11 cellular contexts compared by ENCODE assay signal in genomic region chr12:51846209-51846779, GRCh38. TPM values are rescaled to one million over a fixed set of nuclear protein-coding genes. Genes with fewer than 3 reads are reported as not detected.
DNase-seq lines count a peak whose midpoint lies in the region; ATAC-seq and TF ChIP-seq lines count a peak whose summit lies in the region.
"Had no signal": no experiment of that assay in that cellular context is flagged by ENCODE, and none has a peak within 500 bp of the region (broad histone marks: within the 10 kb centered on the region; RNA-seq: fewer than 3 reads in every experiment).

No MANE protein-coding gene starts in this region.

- peaks cover 51% of the 10 kb centered on the region for H3K27me3 ChIP-seq in suprapubic skin

- H3K9me3 ChIP-seq in suprapubic skin = no peaks in the 10 kb centered on the region

- no peak for TF ChIP-seq CTCF in suprapubic skin (IDR thresholded peaks at IDR 0.05)

- no peaks in the 10 kb centered on the region for H3K36me3 Mint-ChIP-seq in activated T-cell treated with anti-CD3 and anti-CD28 coated beads, Interleukin-2, amount 50 U/mL, for 4 hours (ENCODE audit: insufficient read depth)
- no peaks in the 10 kb centered on the region for H3K36me3 Mint-ChIP-seq in activated naive CD8-positive, alpha-beta T cell treated with anti-CD3 and anti-CD28 coated beads for 36 hours
- no peaks in the 10 kb centered on the region for H3K36me3 Mint-ChIP-seq in memory B cell

- WGBS in suprapubic skin = 69% methylated on average over 16 of the region's 21 CpGs

- H3K4me1 ChIP-seq in suprapubic skin = peaks cover 43% of the 10 kb centered on the region

- intact Hi-C loops in posterior vena cava (cut with DNase I) = loop anchor here in 1 of 2 donors (5.0 kb wide), 1 partner anchor 911 kb away; no protein-coding TSS in a partner anchor

- DNase-seq in activated T-cell treated with anti-CD3 and anti-CD28 coated beads, Interleukin-2, amount 50 U/mL, for 4 hours = no peak
- no peak for DNase-seq in activated T-cell treated with anti-CD3 and anti-CD28 coated beads, Interleukin-2, amount 50 U/mL, for 1 hour
- no peak for DNase-seq in activated naive CD8-positive, alpha-beta T cell treated with anti-CD3 and anti-CD28 coated beads for 36 hours
- no peak for DNase-seq in memory B cell (ENCODE audit: low spot score in 2 of 2)
- no peak for DNase-seq in suprapubic skin (ENCODE audit: low spot score in 2 of 2)
- no peak for DNase-seq in NCI-H187 treated with DMSO at 0.1 percent for 48 hours (lab: John Stamatoyannopoulos, UW)
- no peak for DNase-seq in posterior vena cava (ENCODE audit: low spot score)
- DNase-seq: Karpas-422 had no signal

- TF ChIP-seq POLR2A in suprapubic skin (IDR thresholded peaks at IDR 0.05) = no peak

- H3K36me3 ChIP-seq in suprapubic skin = no peaks in the 10 kb centered on the region

- no peak overlapping the region for H3K27ac Mint-ChIP-seq in activated naive CD8-positive, alpha-beta T cell treated with anti-CD3 and anti-CD28 coated beads for 36 hours
- H3K27ac Mint-ChIP-seq in memory B cell = no peak overlapping the region

- no peaks in the 10 kb centered on the region for H3K9me3 Mint-ChIP-seq in activated T-cell treated with anti-CD3 and anti-CD28 coated beads, Interleukin-2, amount 50 U/mL, for 4 hours
- H3K9me3 Mint-ChIP-seq in activated naive CD8-positive, alpha-beta T cell treated with anti-CD3 and anti-CD28 coated beads for 36 hours = no peaks in the 10 kb centered on the region
- H3K9me3 Mint-ChIP-seq in memory B cell = no peaks in the 10 kb centered on the region

- peaks cover 12% of the 10 kb centered on the region for H3K4me1 Mint-ChIP-seq in activated T-cell treated with anti-CD3 and anti-CD28 coated beads, Interleukin-2, amount 50 U/mL, for 4 hours (ENCODE audit: low read depth)
- H3K4me1 Mint-ChIP-seq in activated naive CD8-positive, alpha-beta T cell treated with anti-CD3 and anti-CD28 coated beads for 36 hours = peaks cover 17% of the 10 kb centered on the region
- peaks cover 8% of the 10 kb centered on the region for H3K4me1 Mint-ChIP-seq in memory B cell

- H3K27ac ChIP-seq in suprapubic skin = no peak overlapping the region

- H3K4me3 ChIP-seq in suprapubic skin = peak overlapping the region; percentile 57

- no peak for ATAC-seq in activated T-cell treated with anti-CD3 and anti-CD28 coated beads, Interleukin-2, amount 50 U/mL, for 4 hours
- ATAC-seq in memory B cell (ENCODE audit: low read depth) (no peak), HG03175 (IDR thresholded peaks at IDR 0.05; ENCODE audit: unreplicated experiment) (no peak)

- peak overlapping the region; percentile 71 for H3K4me3 Mint-ChIP-seq in activated T-cell treated with anti-CD3 and anti-CD28 coated beads, Interleukin-2, amount 50 U/mL, for 4 hours
- H3K4me3 Mint-ChIP-seq in activated naive CD8-positive, alpha-beta T cell treated with anti-CD3 and anti-CD28 coated beads for 36 hours = peak overlapping the region; percentile 69
- H3K4me3 Mint-ChIP-seq in memory B cell = peak overlapping the region; percentile 74

- H3K27me3 Mint-ChIP-seq in activated T-cell treated with anti-CD3 and anti-CD28 coated beads, Interleukin-2, amount 50 U/mL, for 4 hours (ENCODE audit: low read depth) = peaks cover 58% of the 10 kb centered on the region
- H3K27me3 Mint-ChIP-seq in activated naive CD8-positive, alpha-beta T cell treated with anti-CD3 and anti-CD28 coated beads for 36 hours = peaks cover 54% of the 10 kb centered on the region
- peaks cover 28% of the 10 kb centered on the region for H3K27me3 Mint-ChIP-seq in memory B cell

- TF ChIP-seq EP300 in suprapubic skin (IDR thresholded peaks at IDR 0.05) = no peak

RNA-seq across cellular contexts. Expression of gene FIGNL2, which starts 2.2 kb away (rescaled TPM):
- under 1 TPM; 0.54 to 0.69 (median 0.58) TPM for total RNA-seq in activated T-cell treated with anti-CD3 and anti-CD28 coated beads, Interleukin-2, amount 50 U/mL, for 4 hours
- under 1 TPM; 0.29 to 0.40 TPM for total RNA-seq in activated naive CD8-positive, alpha-beta T cell treated with anti-CD3 and anti-CD28 coated beads for 36 hours
- total RNA-seq in suprapubic skin (under 1 TPM; 0.16 to 0.40 (median 0.32) TPM), posterior vena cava (1 to 10 TPM in 1 of 2 donors, under 1 TPM in 1; 0.60 to 1.0 TPM)

RNA-seq across cellular contexts. Expression of gene ANKRD33, which starts 41.6 kb away (rescaled TPM):
- total RNA-seq in activated T-cell treated with anti-CD3 and anti-CD28 coated beads, Interleukin-2, amount 50 U/mL, for 4 hours = not detected
- not detected for total RNA-seq in activated naive CD8-positive, alpha-beta T cell treated with anti-CD3 and anti-CD28 coated beads for 36 hours
- total RNA-seq in suprapubic skin (not detected), posterior vena cava (not detected)
- total RNA-seq: NCI-H460, renal cortical epithelial cell had no signal
